Comparison of ENCODE assay signal across 8 cellular contexts in the genomic region with DNA sequence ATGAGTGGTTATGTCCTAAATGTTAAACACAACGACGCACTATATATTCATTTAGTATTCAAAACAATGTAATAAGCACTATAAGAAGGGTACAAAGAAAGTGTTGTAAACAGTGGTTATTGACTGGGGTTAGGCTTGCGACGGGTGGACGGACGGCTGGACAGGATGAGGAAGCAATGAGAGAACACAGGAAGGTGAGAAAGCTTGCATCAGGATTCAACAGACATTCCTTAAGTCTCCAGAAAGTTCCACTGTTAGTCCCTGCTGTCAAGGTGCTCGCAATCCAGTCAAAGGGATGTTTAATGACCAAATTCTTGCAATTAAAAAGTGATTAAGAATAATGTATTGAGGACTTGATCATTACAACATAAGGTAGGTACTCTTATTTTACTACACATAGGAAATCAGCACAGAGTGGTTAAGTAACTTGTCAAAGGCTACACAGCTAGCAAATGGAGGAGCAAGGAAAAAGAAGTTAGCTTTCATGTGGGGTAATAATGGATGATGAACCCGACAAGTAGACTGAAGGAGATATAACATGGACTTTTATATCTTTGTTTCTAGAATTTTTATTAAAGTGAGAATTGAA. TPM values are rescaled to one million over a fixed set of nuclear protein-coding genes. Genes with fewer than 3 reads are reported as not detected.
DNase-seq lines count a peak whose midpoint lies in the region; ATAC-seq and TF ChIP-seq lines count a peak whose summit lies in the region.

No MANE protein-coding gene starts in this region.

- no peak for TF ChIP-seq EP300 in gastroesophageal sphincter (IDR thresholded peaks at IDR 0.05)

- no peaks in the 10 kb centered on the region for H3K9me3 ChIP-seq in gastroesophageal sphincter

- WGBS in gastroesophageal sphincter (ENCODE audit: low coverage in 1 of 2), 2 donors, result 15 to 17% methylated on average over 8 of the region's 8 CpGs

- DNase-seq in GM13976 (ENCODE audit: low spot score) (peak; percentile 23), NCI-H2081 treated with DMSO at 0.1 percent for 48 hours (lab: John Stamatoyannopoulos, UW) (no peak)

- in situ Hi-C loops in GM13976 (cut with MboI; ENCODE audit: low sequenced_read_pairs, unreplicated experiment), result no loop called here

- H3K27me3 ChIP-seq in gastroesophageal sphincter (no peaks in the 10 kb centered on the region), rectal smooth muscle tissue (ENCODE audit: control insufficient read depth, insufficient read depth, low read length) (no peaks in the 10 kb centered on the region)

- no peak for TF ChIP-seq POLR2A in gastroesophageal sphincter (IDR thresholded peaks at IDR 0.05)
- no peak for TF ChIP-seq POLR2A in GM18505 (IDR thresholded peaks at IDR 0.05; ENCODE audit: borderline replicate concordance, extremely low read depth, insufficient read depth, insufficient read length)

- H3K36me3 ChIP-seq in gastroesophageal sphincter (no peaks in the 10 kb centered on the region), rectal smooth muscle tissue (ENCODE audit: control insufficient read depth, insufficient read depth, low read length) (no peaks in the 10 kb centered on the region)

- TF ChIP-seq CTCF in GM13976 (IDR thresholded peaks at IDR 0.05; ENCODE audit: borderline replicate concordance, control extremely low read depth, extremely low read depth, insufficient read depth, missing control alignments) (no peak), VCaP (conservative IDR thresholded peaks at IDR 0.05) (no peak), gastroesophageal sphincter (IDR thresholded peaks at IDR 0.05) (no peak)

- H3K27ac ChIP-seq in VCaP, result peak overlapping the region; percentile 96
- H3K27ac ChIP-seq in gastroesophageal sphincter, result peak overlapping the region; percentile 44 to 93 (median 90)
- H3K27ac ChIP-seq in rectal smooth muscle tissue (ENCODE audit: low read depth, low read length), result peak overlapping the region; percentile 90

- H3K9ac ChIP-seq in rectal smooth muscle tissue (ENCODE audit: low read length), result peak overlapping the region; percentile 75

- H3K4me1 ChIP-seq in gastroesophageal sphincter (peaks cover 0 to 39% (median 11%) of the 10 kb centered on the region in 3 donors), rectal smooth muscle tissue (ENCODE audit: control insufficient read depth, insufficient read depth, low read length) (peaks cover 9% of the 10 kb centered on the region)

- H3K4me3 ChIP-seq in gastroesophageal sphincter (peak overlapping the region; percentile 62 to 88), rectal smooth muscle tissue (ENCODE audit: low read length) (peak overlapping the region; percentile 78)

- ATAC-seq in HG03469 (IDR thresholded peaks at IDR 0.05; ENCODE audit: unreplicated experiment) (peak; percentile 2), gastroesophageal sphincter (no peak), GM18505 (IDR thresholded peaks at IDR 0.05; ENCODE audit: unreplicated experiment) (no peak), HG02610 (IDR thresholded peaks at IDR 0.05; ENCODE audit: unreplicated experiment) (no peak)

RNA-seq across cellular contexts. Expression of gene ACBD6, which starts 1.0 kb away (rescaled TPM):
- 10 to 100 TPM; 27.1 to 41.3 (median 39.7) TPM for total RNA-seq in gastroesophageal sphincter

RNA-seq across cellular contexts. Expression of gene OVAAL, which starts 55.4 kb away (rescaled TPM):
- total RNA-seq in gastroesophageal sphincter, result not detected
